Comparison of ENCODE assay signal across 6 cellular contexts in genomic region chr4:932713-933070, GRCh38. TPM values are rescaled to one million over a fixed set of nuclear protein-coding genes. Genes with fewer than 3 reads are reported as not detected.
DNase-seq lines count a peak whose midpoint lies in the region; ATAC-seq and TF ChIP-seq lines count a peak whose summit lies in the region.

No MANE protein-coding gene starts in this region.

- 17% methylated on average over 4 of the region's 11 CpGs for WGBS in suprapubic skin

- TF ChIP-seq CTCF in OCI-LY3 (IDR thresholded peaks at IDR 0.05; ENCODE audit: low read depth, low read length) (no peak), foreskin keratinocyte (conservative IDR thresholded peaks at IDR 0.05) (peak; percentile 19), suprapubic skin (IDR thresholded peaks at IDR 0.05) (no peak)

- no peak for ATAC-seq in foreskin keratinocyte
- ATAC-seq in HG03159 (IDR thresholded peaks at IDR 0.05; ENCODE audit: unreplicated experiment): no peak

- H3K9me3 ChIP-seq in OCI-LY3 (ENCODE audit: insufficient read depth, low read length): no peaks in the 10 kb centered on the region
- H3K9me3 ChIP-seq in suprapubic skin: no peaks in the 10 kb centered on the region

- peak overlapping the region; percentile 99 for H3K4me2 ChIP-seq in OCI-LY3 (ENCODE audit: low read length)

- no peak for TF ChIP-seq EP300 in suprapubic skin (IDR thresholded peaks at IDR 0.05)

- H2AFZ ChIP-seq in OCI-LY3 (ENCODE audit: low read depth, low read length): peak overlapping the region; percentile 89; the same call in 1 of the 2 replicates

- H3K9ac ChIP-seq in OCI-LY3 (ENCODE audit: low read length): peak overlapping the region; percentile 85

- H3K79me2 ChIP-seq in OCI-LY3 (ENCODE audit: low read length): peaks cover 43% of the 10 kb centered on the region

- TF ChIP-seq POLR2A in suprapubic skin (IDR thresholded peaks at IDR 0.05): no peak

- peaks cover 45% of the 10 kb centered on the region for H3K4me1 ChIP-seq in OCI-LY3 (ENCODE audit: low read length)
- peaks cover 14% of the 10 kb centered on the region for H3K4me1 ChIP-seq in foreskin keratinocyte
- peaks cover 48% of the 10 kb centered on the region for H3K4me1 ChIP-seq in suprapubic skin

- H3K27ac ChIP-seq in OCI-LY3 (ENCODE audit: low read length) (no peak overlapping the region), foreskin keratinocyte (peak overlapping the region; percentile 13), suprapubic skin (peak overlapping the region; percentile 92)

- H3K27me3 ChIP-seq in OCI-LY3 (ENCODE audit: low read depth, low read length): peaks cover 24% of the 10 kb centered on the region
- no peaks in the 10 kb centered on the region for H3K27me3 ChIP-seq in foreskin keratinocyte
- H3K27me3 ChIP-seq in suprapubic skin: no peaks in the 10 kb centered on the region

- H3K4me3 ChIP-seq in OCI-LY3 (ENCODE audit: low read length) (peak overlapping the region; percentile 99), suprapubic skin (peak overlapping the region; percentile 96)

- H3K36me3 ChIP-seq in OCI-LY3 (replicated peaks; ENCODE audit: low read depth, low read length) (no peaks in the 10 kb centered on the region), suprapubic skin (no peaks in the 10 kb centered on the region)

- DNase-seq in Daoy (ENCODE audit: low read depth): peak; percentile 19
- no peak for DNase-seq in foreskin keratinocyte
- peak in 1 of 2 donors; percentile 69 for DNase-seq in suprapubic skin (ENCODE audit: low spot score in 2 of 2)
- DNase-seq in EL: no peak

- H4K20me1 ChIP-seq in OCI-LY3 (ENCODE audit: insufficient read depth, low read length): peaks cover 25% of the 10 kb centered on the region

RNA-seq across cellular contexts. Expression of gene TMEM175, which starts 0.4 kb away (rescaled TPM):
- total RNA-seq in Daoy (2014; rRNA removed; shearing (Covaris generic)): 12.0 and 20.1 TPM in 2 replicates
- 10.7 and 12.2 TPM in 2 replicates for total RNA-seq in foreskin keratinocyte
- 18.7 and 19.4 TPM in 2 replicates for polyA plus RNA-seq in foreskin keratinocyte
- 10 to 100 TPM; 41.1 to 98.3 (median 65.3) TPM for total RNA-seq in suprapubic skin

RNA-seq across cellular contexts. Expression of gene GAK, which starts 0.6 kb away (rescaled TPM):
- 61.6 and 71.9 TPM in 2 replicates for total RNA-seq in Daoy (2014; rRNA removed; shearing (Covaris generic))
- total RNA-seq in foreskin keratinocyte (48.0 and 50.5 TPM in 2 replicates), suprapubic skin (100 to 1,000 TPM; 108 to 166 (median 132) TPM)
- 49.7 and 57.8 TPM in 2 replicates for polyA plus RNA-seq in foreskin keratinocyte

RNA-seq across cellular contexts. Expression of gene DGKQ, which starts 40.7 kb away (rescaled TPM):
- total RNA-seq in Daoy (2014; rRNA removed; shearing (Covaris generic)): 4.3 and 4.4 TPM in 2 replicates
- total RNA-seq in foreskin keratinocyte (9.1 and 12.2 TPM in 2 replicates), suprapubic skin (10 to 100 TPM; 19.5 to 27.6 (median 23.8) TPM)
- polyA plus RNA-seq in foreskin keratinocyte: 5.4 and 7.0 TPM in 2 replicates

RNA-seq across cellular contexts. Expression of gene IDUA, which starts 54.2 kb away (rescaled TPM):
- total RNA-seq in Daoy (2014; rRNA removed; shearing (Covaris generic)): 1.0 and 2.3 TPM in 2 replicates
- total RNA-seq in foreskin keratinocyte (2.0 and 2.3 TPM in 2 replicates), suprapubic skin (10 to 100 TPM; 11.0 to 33.1 (median 19.7) TPM)
- 1.8 and 2.3 TPM in 2 replicates for polyA plus RNA-seq in foreskin keratinocyte
